22 cellular contexts compared by ENCODE assay signal in the genomic region with DNA sequence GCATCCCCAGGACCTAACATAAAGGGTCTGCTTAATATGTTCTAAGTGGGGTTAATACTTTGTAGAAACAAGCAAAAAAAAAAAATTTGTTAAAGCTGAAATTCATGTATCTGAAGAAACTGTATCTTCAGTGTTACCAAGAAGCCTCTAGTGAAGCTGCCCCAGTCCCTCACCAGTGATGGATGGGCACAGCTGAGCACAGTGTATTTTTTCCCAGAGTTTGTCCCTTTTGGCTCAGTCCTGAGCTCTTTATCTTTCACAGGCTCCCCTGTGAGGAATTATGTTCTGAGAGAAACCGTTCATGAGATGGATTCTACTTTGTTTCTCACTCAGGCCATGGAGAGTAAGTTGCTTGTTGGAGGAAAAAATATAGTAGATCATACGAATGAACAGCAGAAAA.
"Had no signal": no experiment of that assay in that cellular context is flagged by ENCODE, and none has a peak within 500 bp of the region (broad histone marks: within the 10 kb centered on the region; RNA-seq: fewer than 3 reads in every experiment).

No MANE protein-coding gene starts in this region.

- H3K9me3 Mint-ChIP-seq: activated T-helper 2 cell treated with anti-CD3 and anti-CD28 coated beads, Interferon-gamma antibody, Interleukin-2, Interleukin-4, amounts not matched to agents 10 μg/mL and 5 μg/mL and 100 μg/mL, durations not matched to agents 14 hours and 24 hours and 36 hours; mesothelial cell of epicardium; neural progenitor cell; stimulated activated memory B cell treated with anti-CD40 and anti-IgM and Interleukin-4, amounts not matched to agents 10 μg/mL and 1 μg/mL and 100 μg/mL, for 72 hours had no signal

- H3K9me3 ChIP-seq: breast epithelium, gastroesophageal sphincter, heart right ventricle, lower lobe of right lung, spleen, tibial nerve, vagina had no signal

- H3K27ac Mint-ChIP-seq: mesothelial cell of epicardium, neural progenitor cell had no signal

- ATAC-seq: activated naive CD4-positive, alpha-beta T cell treated with anti-CD3 and anti-CD28 coated beads, Interleukin-2, amount 50 U/mL, for 72 hours; gastroesophageal sphincter; heart right ventricle; left colon; lower lobe of right lung; sciatic nerve; stimulated activated memory B cell treated with anti-CD40 and anti-IgM and Interleukin-4, amounts not matched to agents 10 μg/mL and 1 μg/mL and 100 μg/mL, for 72 hours had no signal

- H3K4me3 ChIP-seq: breast epithelium, gastroesophageal sphincter, heart right ventricle, lower lobe of right lung, neural progenitor cell, SK-N-MC, spleen, tibial nerve, vagina had no signal

- H3K4me1 Mint-ChIP-seq: mesothelial cell of epicardium, neural progenitor cell had no signal

- H3K36me3 ChIP-seq: breast epithelium had no signal

- H3K27ac ChIP-seq: breast epithelium, gastroesophageal sphincter, heart right ventricle, lower lobe of right lung, neural progenitor cell, SK-N-MC, spleen, tibial nerve, vagina had no signal

- H3K27me3 ChIP-seq: breast epithelium, gastroesophageal sphincter, heart right ventricle, neural progenitor cell, spleen, tibial nerve, vagina had no signal

- H3K4me3 Mint-ChIP-seq: mesothelial cell of epicardium; neural progenitor cell; stimulated activated memory B cell treated with anti-CD40 and anti-IgM and Interleukin-4, amounts not matched to agents 10 μg/mL and 1 μg/mL and 100 μg/mL, for 72 hours had no signal

- H3K27me3 Mint-ChIP-seq: stimulated activated memory B cell treated with anti-CD40 and anti-IgM and Interleukin-4, amounts not matched to agents 10 μg/mL and 1 μg/mL and 100 μg/mL, for 72 hours had no signal

- H3K4me1 ChIP-seq: breast epithelium, gastroesophageal sphincter, heart right ventricle, lower lobe of right lung, neural progenitor cell, spleen, tibial nerve, vagina had no signal

- DNase-seq: activated CD4-positive, alpha-beta T cell treated with anti-CD3 and anti-CD28 coated beads for 1 hour; activated CD8-positive, alpha-beta memory T cell treated with anti-CD3 and anti-CD28 coated beads, Interleukin-2, amount 50 U/mL, for 48 hours; anterior cingulate cortex; erythroblast; heart right ventricle; left colon; lower lobe of right lung; stimulated activated CD4-positive, alpha-beta T cell treated with anti-CD3 and anti-CD28 coated beads, Interleukin-2, amount 100 ng/mL, for 24 hours; substantia nigra; T1000 had no signal
